In genomic region chr17:81395600-81396277, GRCh38 we compare ENCODE assay signal across 8 cellular contexts. TPM values are rescaled to one million over a fixed set of nuclear protein-coding genes. Genes with fewer than 3 reads are reported as not detected.
DNase-seq lines count a peak whose midpoint lies in the region; ATAC-seq and TF ChIP-seq lines count a peak whose summit lies in the region.

No MANE protein-coding gene starts in this region.

- DNase-seq in CD4-positive, alpha-beta T cell = no peak
- DNase-seq in NCI-H1105 (lab: John Stamatoyannopoulos, UW) (peak; percentile 40), neural crest cell (ENCODE audit: low read depth, low spot score) (no peak), OCI-M1 (lab: John Stamatoyannopoulos, UW) (no peak), MV-4-11 (lab: John Stamatoyannopoulos, UW) (no peak)
- DNase-seq in activated CD4-positive, alpha-beta T cell treated with anti-CD3 and anti-CD28 coated beads, Interleukin-2, amount 50 U/mL, for 48 hours = no peak

- H3K36me3 Mint-ChIP-seq in CD4-positive, alpha-beta T cell (ENCODE audit: low read depth) = peaks cover 4% of the 10 kb centered on the region
- H3K36me3 Mint-ChIP-seq in neural crest cell (ENCODE audit: low read depth) = peaks cover 13% of the 10 kb centered on the region

- peaks cover 90% of the 10 kb centered on the region for H3K27me3 ChIP-seq in CD4-positive, alpha-beta T cell (ENCODE audit: control insufficient read depth, insufficient read depth, low read length)
- peaks cover 41% of the 10 kb centered on the region for H3K27me3 ChIP-seq in ectodermal cell (ENCODE audit: control insufficient read depth, insufficient read depth, low read length, poor library complexity, severe bottlenecking)

- H3K9me3 Mint-ChIP-seq in CD4-positive, alpha-beta T cell = no peaks in the 10 kb centered on the region
- H3K9me3 Mint-ChIP-seq in neural crest cell = no peaks in the 10 kb centered on the region

- H3K27me3 Mint-ChIP-seq in CD4-positive, alpha-beta T cell = peaks cover 60% of the 10 kb centered on the region
- peaks cover 29% of the 10 kb centered on the region for H3K27me3 Mint-ChIP-seq in neural crest cell (ENCODE audit: low read depth)

- no peaks in the 10 kb centered on the region for H3K9me3 ChIP-seq in CD4-positive, alpha-beta T cell (ENCODE audit: control insufficient read depth, low read length)
- H3K9me3 ChIP-seq in ectodermal cell (ENCODE audit: control insufficient read depth, low read length) = no peaks in the 10 kb centered on the region

- H3K4me1 ChIP-seq in ectodermal cell (ENCODE audit: control insufficient read depth, insufficient read depth, low read length) = peaks cover 31% of the 10 kb centered on the region

- CTCF ChIA-PET in CD4-positive, alpha-beta T cell (lab: Charles Lee) = no interaction called here

- peaks cover 35% of the 10 kb centered on the region for H3K4me1 Mint-ChIP-seq in CD4-positive, alpha-beta T cell (ENCODE audit: low read depth)
- peaks cover 56% of the 10 kb centered on the region for H3K4me1 Mint-ChIP-seq in neural crest cell

- intact Hi-C loops in CD4-positive, alpha-beta T cell (cut with DNase I, micrococcal nuclease) = loop anchor here (1.0 to 5.0 kb wide), 4 partner anchors 89 to 1598 kb away; partner anchors contain the start of gene CBX8 (in 1 of the 2)

- peak overlapping the region; percentile 68 for H3K27ac Mint-ChIP-seq in CD4-positive, alpha-beta T cell
- H3K27ac Mint-ChIP-seq in neural crest cell (ENCODE audit: unreplicated experiment) = peak overlapping the region; percentile 96

- POLR2A ChIA-PET in CD4-positive, alpha-beta T cell (lab: Charles Lee) = interaction anchor here (0.7 to 4.0 kb wide), 5 partner anchors 13 to 120 kb away, joined by 3 to 15 read pairs (median 3); partner anchors contain the start of gene ACTG1

- no peak overlapping the region for H3K27ac ChIP-seq in CD4-positive, alpha-beta T cell (ENCODE audit: low read depth, low read length)
- peak overlapping the region; percentile 99 for H3K27ac ChIP-seq in ectodermal cell (ENCODE audit: insufficient read depth, low read depth, low read length, poor library complexity, severe bottlenecking)

- ATAC-seq in CD4-positive, alpha-beta T cell (ENCODE audit: poor library complexity) = no peak
- ATAC-seq in GM21360 (IDR thresholded peaks at IDR 0.05; ENCODE audit: unreplicated experiment) = no peak

- peak overlapping the region; percentile 86 for H3K4me3 ChIP-seq in ectodermal cell (ENCODE audit: insufficient read depth, low read depth, low read length)

- 1% methylated on average over 42 of the region's 43 CpGs for WGBS in ectodermal cell, 2 experiments

- H3K36me3 ChIP-seq in ectodermal cell (ENCODE audit: control insufficient read depth, insufficient read depth, low read length) = peaks cover 4% of the 10 kb centered on the region

- peak overlapping the region; percentile 76 for H3K4me3 Mint-ChIP-seq in CD4-positive, alpha-beta T cell
- H3K4me3 Mint-ChIP-seq in neural crest cell = peak overlapping the region; percentile 99

- no peak for TF ChIP-seq CTCF in CD4-positive, alpha-beta T cell (IDR thresholded peaks at IDR 0.05)
- TF ChIP-seq CTCF in neural crest cell (conservative IDR thresholded peaks at IDR 0.05) = no peak

RNA-seq across cellular contexts. Expression of gene BAHCC1, which starts 0.5 kb away (rescaled TPM):
- total RNA-seq in CD4-positive, alpha-beta T cell = under 1 TPM; 0.20 to 0.41 TPM
- polyA plus RNA-seq in ectodermal cell (2013, experiment 1 of 4) = 26.9 TPM
- polyA plus RNA-seq in ectodermal cell (2013, experiment 2 of 4) = 37.1 TPM
- 32.4 TPM for polyA plus RNA-seq in ectodermal cell (2013, experiment 3 of 4)
- polyA plus RNA-seq in ectodermal cell (2013, experiment 4 of 4) = 38.6 TPM
- total RNA-seq in neural crest cell = 57.4 and 61.3 TPM in 2 replicates

Comparison
In these comparisons a context has a peak if more than half of its experiments do, and no peak if none do; other contexts are left out.
1. RNA of gene BAHCC1, which starts 0.5 kb away (total RNA-seq): 57.4 to 61.3 TPM in neural crest cell; 0.20 to 0.41 TPM in CD4-positive, alpha-beta T cell; every median in the first group is over 10 times any median in the second.